ENCODE assay signal across 1 cellular context in genomic region chr11:46333129-46333947, GRCh38.
A peak's percentile ranks its signal among the peaks of the same experiment; 100 is the strongest.
TF ChIP-seq lines count a peak whose summit lies in the region.

No MANE protein-coding gene starts in this region.

TF ChIP-seq in GM12878, 131 proteins besides CTCF, POLR2A, EP300 and RAD21:
- TF ChIP-seq EZH2 (IDR thresholded peaks at IDR 0.05; ENCODE audit: borderline replicate concordance, control insufficient read depth, low read depth, low read length) (0 out of 2 replicates have a peak, but pooled peaks have one; percentile 31), ZNF687 (IDR thresholded peaks at IDR 0.05) (no peak), RB1 (IDR thresholded peaks at IDR 0.05; ENCODE audit: borderline replicate concordance) (no peak), POLR2AphosphoS5 (IDR thresholded peaks at IDR 0.05; ENCODE audit: low read length) (no peak), SUZ12 (IDR thresholded peaks at IDR 0.05; ENCODE audit: unreplicated experiment) (peak; percentile 96)
- TF ChIP-seq, protein P1, sequence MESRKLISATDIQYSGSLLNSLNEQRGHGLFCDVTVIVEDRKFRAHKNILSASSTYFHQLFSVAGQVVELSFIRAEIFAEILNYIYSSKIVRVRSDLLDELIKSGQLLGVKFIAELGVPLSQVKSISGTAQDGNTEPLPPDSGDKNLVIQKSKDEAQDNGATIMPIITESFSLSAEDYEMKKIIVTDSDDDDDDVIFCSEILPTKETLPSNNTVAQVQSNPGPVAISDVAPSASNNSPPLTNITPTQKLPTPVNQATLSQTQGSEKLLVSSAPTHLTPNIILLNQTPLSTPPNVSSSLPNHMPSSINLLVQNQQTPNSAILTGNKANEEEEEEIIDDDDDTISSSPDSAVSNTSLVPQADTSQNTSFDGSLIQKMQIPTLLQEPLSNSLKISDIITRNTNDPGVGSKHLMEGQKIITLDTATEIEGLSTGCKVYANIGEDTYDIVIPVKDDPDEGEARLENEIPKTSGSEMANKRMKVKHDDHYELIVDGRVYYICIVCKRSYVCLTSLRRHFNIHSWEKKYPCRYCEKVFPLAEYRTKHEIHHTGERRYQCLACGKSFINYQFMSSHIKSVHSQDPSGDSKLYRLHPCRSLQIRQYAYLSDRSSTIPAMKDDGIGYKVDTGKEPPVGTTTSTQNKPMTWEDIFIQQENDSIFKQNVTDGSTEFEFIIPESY (IDR thresholded peaks at IDR 0.05) = no peak
